25 cellular contexts compared by ENCODE assay signal in genomic region chr18:12996661-12997292, GRCh38. TPM values are rescaled to one million over a fixed set of nuclear protein-coding genes. Genes with fewer than 3 reads are reported as not detected.
A peak's percentile ranks its signal among the peaks of the same experiment; 100 is the strongest.
DNase-seq lines count a peak whose midpoint lies in the region; FAIRE-seq and TF ChIP-seq lines count a peak whose summit lies in the region.
"Had no signal": no experiment of that assay in that cellular context is flagged by ENCODE, and none has a peak within 500 bp of the region (broad histone marks: within the 10 kb centered on the region; RNA-seq: fewer than 3 reads in every experiment).

No MANE protein-coding gene starts in this region.

- no peaks in the 10 kb centered on the region for H3K9me3 ChIP-seq in H9 (ENCODE audit: control insufficient read depth, low read depth, low read length)
- no peaks in the 10 kb centered on the region for H3K9me3 ChIP-seq in OCI-LY3 (ENCODE audit: insufficient read depth, low read length)
- H3K9me3 ChIP-seq in endodermal cell (ENCODE audit: control insufficient read depth, low read length) = peaks cover 6% of the 10 kb centered on the region
- H3K9me3 ChIP-seq: MG63 had no signal

- H3K4ac ChIP-seq in H9 (ENCODE audit: low read depth, low read length) = no peak overlapping the region

- H3K36me3 Mint-ChIP-seq in H9 (ENCODE audit: insufficient read depth in 1 of 3, low read depth in 3 of 3) (peaks cover 0 to 6% (median 0%) of the 10 kb centered on the region in 3 experiments; a peak in 2 of 7 replicates), endodermal cell (ENCODE audit: low read depth) (peaks cover 4% of the 10 kb centered on the region)
- H3K36me3 Mint-ChIP-seq in activated CD4-positive, alpha-beta T cell treated with anti-CD3 and anti-CD28 coated beads, Interleukin-2, amount 10 ng/mL, durations not matched to agents 7 days and 5 days (ENCODE audit: low read depth) = peaks cover 18% of the 10 kb centered on the region

- no peak overlapping the region for H4K91ac ChIP-seq in H9 (ENCODE audit: insufficient read length, low read depth, low read length)

- H3K4me3 ChIP-seq in OCI-LY3 (ENCODE audit: low read length) (peak overlapping the region; percentile 58), endodermal cell (ENCODE audit: low read length) (peak overlapping the region; percentile 24)
- H3K4me3 ChIP-seq: MG63, SK-N-MC had no signal

- H3K36me3 ChIP-seq in OCI-LY3 (replicated peaks; ENCODE audit: low read depth, low read length) = peaks cover 43% of the 10 kb centered on the region
- H3K36me3 ChIP-seq in endodermal cell (ENCODE audit: control insufficient read depth, insufficient read depth, low read length) = peaks cover 27% of the 10 kb centered on the region

- no peak for DNase-seq in H9
- no peak for DNase-seq in endodermal cell
- DNase-seq in urothelium cell line (ENCODE audit: low spot score) = no peak
- no peak for DNase-seq in A172 (ENCODE audit: low spot score)
- no peak for DNase-seq in G401 (ENCODE audit: low spot score)
- no peak for DNase-seq in activated CD4-positive, alpha-beta T cell treated with anti-CD3 and anti-CD28 coated beads, Interleukin-2, amount 10 ng/mL, durations not matched to agents 7 days and 5 days
- DNase-seq: CD8-positive, alpha-beta memory T cell; DMS 273 treated with DMSO at 0.1 percent for 48 hours; DMS79 treated with DMSO at 0.1 percent for 48 hours; H7; HFFc6; Kasumi-1; MG63; NCI-H1417; NCI-H1694 treated with DMSO at 0.1 percent for 48 hours; NCI-H2081; NCI-H2227 treated with DMSO at 0.1 percent for 48 hours; NCI-H69; SIG-M5 had no signal

- H3K18ac ChIP-seq in H9 (ENCODE audit: insufficient read length, low read depth, low read length) = no peak overlapping the region

- no CpG with 5 or more reads among the region's 10 CpGs for WGBS in H9 (ENCODE audit: extremely low coverage, insufficient read length, low lambda C conversion rate)
- WGBS in endodermal cell (ENCODE audit: insufficient coverage in 1 of 2, insufficient read length in 1 of 2), 2 experiments = 85 to 92% methylated on average over 10 of the region's 10 CpGs

- H3K4me1 ChIP-seq in H9 (ENCODE audit: insufficient read depth, low read length) = peaks cover 5% of the 10 kb centered on the region; the same call in 1 of the 2 replicates
- H3K4me1 ChIP-seq in OCI-LY3 (ENCODE audit: low read length) = peaks cover 63% of the 10 kb centered on the region
- no peaks in the 10 kb centered on the region for H3K4me1 ChIP-seq in endodermal cell (ENCODE audit: control insufficient read depth, insufficient read depth, low read length)

- H2BK120ac ChIP-seq in H9 (ENCODE audit: low read depth, low read length, poor library complexity, severe bottlenecking) = no peak overlapping the region

- H3K4me2 ChIP-seq in H9 (ENCODE audit: insufficient read depth, insufficient read length, low read length) (no peak overlapping the region), OCI-LY3 (ENCODE audit: low read length) (peak overlapping the region; percentile 76)

- no peak overlapping the region for H3K23ac ChIP-seq in H9 (ENCODE audit: insufficient read length, low read depth, low read length)

- no peaks in the 10 kb centered on the region for H3K27me3 ChIP-seq in H9 (ENCODE audit: insufficient read depth, low read length)
- no peaks in the 10 kb centered on the region for H3K27me3 ChIP-seq in OCI-LY3 (ENCODE audit: low read depth, low read length)
- no peaks in the 10 kb centered on the region for H3K27me3 ChIP-seq in endodermal cell (ENCODE audit: control insufficient read depth, insufficient read depth, low read length, poor library complexity, severe bottlenecking)
- H3K27me3 ChIP-seq: MG63 had no signal

- in situ Hi-C loops in G401 (cut with HindIII; ENCODE audit: low sequenced_read_pairs) = no loop called here

- CTCF ChIA-PET in activated CD4-positive, alpha-beta T cell treated with anti-CD3 and anti-CD28 coated beads, Interleukin-2, amount 10 ng/mL, durations not matched to agents 7 days and 5 days (lab: Charles Lee) = interaction anchor here (1.1 kb wide), 1 partner anchor 20 kb away, joined by 3 read pairs; no protein-coding TSS in a partner anchor

- H2AFZ ChIP-seq in H9 (ENCODE audit: low read length) (no peak overlapping the region), OCI-LY3 (ENCODE audit: low read depth, low read length) (no peak overlapping the region)

- H4K5ac ChIP-seq in H9 (ENCODE audit: insufficient read length, low read depth, low read length) = no peak overlapping the region

- no peak overlapping the region for H3K14ac ChIP-seq in H9 (ENCODE audit: insufficient read depth, low read length)

- H3T11ph ChIP-seq in H9 (ENCODE audit: low read length) = no peak overlapping the region

- no peak overlapping the region for H2AK5ac ChIP-seq in H9 (ENCODE audit: insufficient read length, low read length)

- peaks cover 5% of the 10 kb centered on the region for H3K79me1 ChIP-seq in H9 (ENCODE audit: insufficient read depth, low read depth, low read length, poor library complexity, severe bottlenecking)

- H3K4me3 Mint-ChIP-seq in H9 = no peak overlapping the region
- no peak overlapping the region for H3K4me3 Mint-ChIP-seq in endodermal cell
- no peak overlapping the region for H3K4me3 Mint-ChIP-seq in activated CD4-positive, alpha-beta T cell treated with anti-CD3 and anti-CD28 coated beads, Interleukin-2, amount 10 ng/mL, durations not matched to agents 7 days and 5 days
- H3K4me3 Mint-ChIP-seq: B cell, CD14-positive monocyte, HFFc6 had no signal

- H3K79me2 ChIP-seq in H9 (ENCODE audit: insufficient read depth, low read length) (peaks cover 26% of the 10 kb centered on the region; the same call in 1 of the 2 replicates), OCI-LY3 (ENCODE audit: low read length) (peaks cover 98% of the 10 kb centered on the region)

- peak; percentile 96 for FAIRE-seq in urothelium cell line (lab: Jason Lieb, UNC)
- FAIRE-seq: RCC 7860 had no signal

- no peaks in the 10 kb centered on the region for H3K4me1 Mint-ChIP-seq in H9
- peaks cover 9% of the 10 kb centered on the region for H3K4me1 Mint-ChIP-seq in endodermal cell
- H3K4me1 Mint-ChIP-seq in activated CD4-positive, alpha-beta T cell treated with anti-CD3 and anti-CD28 coated beads, Interleukin-2, amount 10 ng/mL, durations not matched to agents 7 days and 5 days = peaks cover 21% of the 10 kb centered on the region

- TF ChIP-seq CTCF in H9 (conservative IDR thresholded peaks at IDR 0.05) (no peak), OCI-LY3 (IDR thresholded peaks at IDR 0.05; ENCODE audit: low read depth, low read length) (no peak), endodermal cell (conservative IDR thresholded peaks at IDR 0.05) (no peak)

- H3K27ac ChIP-seq in H9 (ENCODE audit: insufficient read length, low read depth, low read length) (no peak overlapping the region), OCI-LY3 (ENCODE audit: low read length) (peak overlapping the region; percentile 55), endodermal cell (ENCODE audit: low read depth, low read length) (no peak overlapping the region)
- H3K27ac ChIP-seq: HL-60, SK-N-MC had no signal

- H3K27ac Mint-ChIP-seq in H9 (no peak overlapping the region), endodermal cell (no peak overlapping the region)
- H3K27ac Mint-ChIP-seq in activated CD4-positive, alpha-beta T cell treated with anti-CD3 and anti-CD28 coated beads, Interleukin-2, amount 10 ng/mL, durations not matched to agents 7 days and 5 days = no peak overlapping the region
- H3K27ac Mint-ChIP-seq: B cell, CD14-positive monocyte, HFFc6 had no signal

- H4K20me1 ChIP-seq in H9 (ENCODE audit: control insufficient read depth, insufficient read depth, insufficient read length) = no peaks in the 10 kb centered on the region
- peaks cover 62% of the 10 kb centered on the region for H4K20me1 ChIP-seq in OCI-LY3 (ENCODE audit: insufficient read depth, low read length)

- H3K9me3 Mint-ChIP-seq in H9 (no peaks in the 10 kb centered on the region; a peak in 1 of 5 replicates), endodermal cell (no peaks in the 10 kb centered on the region)
- no peaks in the 10 kb centered on the region for H3K9me3 Mint-ChIP-seq in activated CD4-positive, alpha-beta T cell treated with anti-CD3 and anti-CD28 coated beads, Interleukin-2, amount 10 ng/mL, durations not matched to agents 7 days and 5 days
- H3K9me3 Mint-ChIP-seq: CD14-positive monocyte; CD8-positive, alpha-beta memory T cell; HFFc6 had no signal

- H2BK5ac ChIP-seq in H9 (ENCODE audit: insufficient read length, low read length) = no peak overlapping the region

- H2BK20ac ChIP-seq in H9 (ENCODE audit: low read depth, low read length, poor library complexity, severe bottlenecking) = no peak overlapping the region

- H3K9ac ChIP-seq in H9 (ENCODE audit: extremely low read depth, insufficient read length, low read length) (no peak overlapping the region), OCI-LY3 (ENCODE audit: low read length) (peak overlapping the region; percentile 37; the same call in 1 of the 2 replicates), endodermal cell (ENCODE audit: extremely low read depth, low read length, poor library complexity, severe bottlenecking) (no peak overlapping the region)

- no peaks in the 10 kb centered on the region for H3K23me2 ChIP-seq in H9 (ENCODE audit: insufficient read length, low read depth, low read length, poor library complexity, severe bottlenecking)

- POLR2A ChIA-PET in activated CD4-positive, alpha-beta T cell treated with anti-CD3 and anti-CD28 coated beads, Interleukin-2, amount 10 ng/mL, durations not matched to agents 7 days and 5 days (lab: Charles Lee) = no interaction called here

- peak overlapping the region; percentile 26 for H4K8ac ChIP-seq in H9 (replicated peaks; ENCODE audit: insufficient read length, low read depth, low read length)

- no peak overlapping the region for H3K56ac ChIP-seq in H9 (ENCODE audit: insufficient read length, low read depth, low read length)

- no peak overlapping the region for H2BK12ac ChIP-seq in H9 (ENCODE audit: insufficient read length, low read depth, low read length)

- H2BK15ac ChIP-seq in H9 (ENCODE audit: low read depth, low read length) = no peak overlapping the region

- no peaks in the 10 kb centered on the region for H3K27me3 Mint-ChIP-seq in H9 (ENCODE audit: low read depth)
- H3K27me3 Mint-ChIP-seq in endodermal cell (ENCODE audit: insufficient read depth) = no peaks in the 10 kb centered on the region
- H3K27me3 Mint-ChIP-seq in activated CD4-positive, alpha-beta T cell treated with anti-CD3 and anti-CD28 coated beads, Interleukin-2, amount 10 ng/mL, durations not matched to agents 7 days and 5 days = no peaks in the 10 kb centered on the region
- H3K27me3 Mint-ChIP-seq: B cell; CD8-positive, alpha-beta memory T cell had no signal

RNA-seq across cellular contexts. Expression of gene CEP192, which starts 5.6 kb away (rescaled TPM):
- total RNA-seq in H9 (2021) = 22.0 and 23.5 TPM in 2 replicates
- total RNA-seq in endodermal cell = 10 to 100 TPM; 26.4 to 35.6 TPM
- 29.3 TPM for polyA plus RNA-seq in endodermal cell (2013, experiment 1 of 2)
- polyA plus RNA-seq in endodermal cell (2013, experiment 2 of 2) = 33.1 TPM
- total RNA-seq in A172 (2014; rRNA removed; shearing (Covaris generic)) = 30.1 and 30.5 TPM in 2 replicates
- 13.4 and 22.5 TPM in 2 replicates for total RNA-seq in G401 (2014; rRNA removed; shearing (Covaris generic))
- total RNA-seq in activated CD4-positive, alpha-beta T cell treated with anti-CD3 and anti-CD28 coated beads, Interleukin-2, amount 10 ng/mL, durations not matched to agents 7 days and 5 days = 10 to 100 TPM; 52.3 to 55.1 TPM

RNA-seq across cellular contexts. Expression of gene SEH1L, which starts 49.0 kb away (rescaled TPM):
- total RNA-seq in H9 (2021) = 93.3 and 97.2 TPM in 2 replicates
- total RNA-seq in endodermal cell = 10 to 100 TPM; 58.4 to 63.0 TPM
- 29.5 TPM for polyA plus RNA-seq in endodermal cell (2013, experiment 1 of 2)
- polyA plus RNA-seq in endodermal cell (2013, experiment 2 of 2) = 28.6 TPM
- total RNA-seq in A172 (2014; rRNA removed; shearing (Covaris generic)) = 51.2 and 53.9 TPM in 2 replicates
- total RNA-seq in G401 (2014; rRNA removed; shearing (Covaris generic)) = 48.4 and 53.7 TPM in 2 replicates
- total RNA-seq in activated CD4-positive, alpha-beta T cell treated with anti-CD3 and anti-CD28 coated beads, Interleukin-2, amount 10 ng/mL, durations not matched to agents 7 days and 5 days = 10 to 100 TPM; 50.5 to 54.3 TPM
